Comparison of ENCODE assay signal across 7 cellular contexts in genomic region chr1:223312273-223312672, GRCh38.
"Had no signal": no experiment of that assay in that cellular context is flagged by ENCODE, and none has a peak within 500 bp of the region (broad histone marks: within the 10 kb centered on the region; RNA-seq: fewer than 3 reads in every experiment).

No MANE protein-coding gene starts in this region.

- FAIRE-seq: H1, H54, K562 had no signal

- H3K27ac ChIP-seq: GM23248, HL-60 had no signal

- H3K9ac ChIP-seq: GM23248 had no signal

- DNase-seq: GM23248, H9, KG1 had no signal

- H2AFZ ChIP-seq: GM23248 had no signal

- H3K4me3 ChIP-seq: GM23248, K562 had no signal
